8 cellular contexts compared by ENCODE assay signal in genomic region chr11:3455666-3456065, GRCh38.
DNase-seq lines count a peak whose midpoint lies in the region; ATAC-seq and TF ChIP-seq lines count a peak whose summit lies in the region.
"Not testable (repeated sequence)": the region's sequence is repeated elsewhere in the genome, so short reads cannot be mapped to it uniquely, and the experiment has no call there.

No MANE protein-coding gene starts in this region.

- not testable (repeated sequence) for TF ChIP-seq CTCF in CD4-positive, alpha-beta T cell (IDR thresholded peaks at IDR 0.05)

- H3K27ac Mint-ChIP-seq in CD4-positive, alpha-beta T cell; T-helper 2 cell treated with Interferon-gamma antibody and Interleukin-4, amounts not matched to agents 5 μg/mL and 100 μg/mL, for 36 hours; activated CD8-positive, alpha-beta memory T cell treated with anti-CD3 and anti-CD28 coated beads, Interleukin-2, amount 10 ng/mL, durations not matched to agents 7 days and 5 days; activated naive CD8-positive, alpha-beta T cell treated with anti-CD3 and anti-CD28 coated beads for 36 hours; central memory CD8-positive, alpha-beta T cell (ENCODE audit: low read depth): not testable (repeated sequence)
- peak overlapping the region in 1 of 6 donors; percentile 64 for H3K27ac Mint-ChIP-seq in naive B cell
- peak overlapping the region in 1 of 2 donors; percentile 60 for H3K27ac Mint-ChIP-seq in stimulated activated naive CD8-positive, alpha-beta T cell treated with anti-CD3 and anti-CD28 coated beads, Interleukin-15, amount 100 ng/mL, for 72 hours

- POLR2A ChIA-PET in CD4-positive, alpha-beta T cell (lab: Charles Lee) = not testable (repeated sequence)

- H3K4me3 Mint-ChIP-seq in CD4-positive, alpha-beta T cell = peak overlapping the region; percentile 64
- H3K4me3 Mint-ChIP-seq in T-helper 2 cell treated with Interferon-gamma antibody and Interleukin-4, amounts not matched to agents 5 μg/mL and 100 μg/mL, for 36 hours = peak overlapping the region; percentile 44
- peak overlapping the region; percentile 24 for H3K4me3 Mint-ChIP-seq in activated CD8-positive, alpha-beta memory T cell treated with anti-CD3 and anti-CD28 coated beads, Interleukin-2, amount 10 ng/mL, durations not matched to agents 7 days and 5 days
- peak overlapping the region; percentile 47 for H3K4me3 Mint-ChIP-seq in activated naive CD8-positive, alpha-beta T cell treated with anti-CD3 and anti-CD28 coated beads for 36 hours
- peak overlapping the region; percentile 59 for H3K4me3 Mint-ChIP-seq in central memory CD8-positive, alpha-beta T cell
- peak overlapping the region in 5 of 8 donors; percentile 11 to 75 (median 47) for H3K4me3 Mint-ChIP-seq in naive B cell
- H3K4me3 Mint-ChIP-seq in stimulated activated naive CD8-positive, alpha-beta T cell treated with anti-CD3 and anti-CD28 coated beads, Interleukin-15, amount 100 ng/mL, for 72 hours = peak overlapping the region; percentile 56 to 74

- H3K27me3 ChIP-seq in CD4-positive, alpha-beta T cell (ENCODE audit: control insufficient read depth, insufficient read depth, low read length) = not testable (repeated sequence)

- not testable (repeated sequence) for H3K9me3 Mint-ChIP-seq in CD4-positive, alpha-beta T cell; T-helper 2 cell treated with Interferon-gamma antibody and Interleukin-4, amounts not matched to agents 5 μg/mL and 100 μg/mL, for 36 hours; activated CD8-positive, alpha-beta memory T cell treated with anti-CD3 and anti-CD28 coated beads, Interleukin-2, amount 10 ng/mL, durations not matched to agents 7 days and 5 days (ENCODE audit: low read depth); activated naive CD8-positive, alpha-beta T cell treated with anti-CD3 and anti-CD28 coated beads for 36 hours; central memory CD8-positive, alpha-beta T cell; naive B cell; stimulated activated naive CD8-positive, alpha-beta T cell treated with anti-CD3 and anti-CD28 coated beads, Interleukin-15, amount 100 ng/mL, for 72 hours

- H3K27me3 Mint-ChIP-seq in CD4-positive, alpha-beta T cell = peaks cover 31% of the 10 kb centered on the region
- H3K27me3 Mint-ChIP-seq in T-helper 2 cell treated with Interferon-gamma antibody and Interleukin-4, amounts not matched to agents 5 μg/mL and 100 μg/mL, for 36 hours (ENCODE audit: low read depth) = peaks cover 33% of the 10 kb centered on the region
- H3K27me3 Mint-ChIP-seq in activated CD8-positive, alpha-beta memory T cell treated with anti-CD3 and anti-CD28 coated beads, Interleukin-2, amount 10 ng/mL, durations not matched to agents 7 days and 5 days = peaks cover 25% of the 10 kb centered on the region
- H3K27me3 Mint-ChIP-seq in activated naive CD8-positive, alpha-beta T cell treated with anti-CD3 and anti-CD28 coated beads for 36 hours = peaks cover 30% of the 10 kb centered on the region
- H3K27me3 Mint-ChIP-seq in central memory CD8-positive, alpha-beta T cell = peaks cover 38% of the 10 kb centered on the region
- peaks cover 32 to 35% (median 35%) of the 10 kb centered on the region in 3 donors for H3K27me3 Mint-ChIP-seq in naive B cell
- H3K27me3 Mint-ChIP-seq in stimulated activated naive CD8-positive, alpha-beta T cell treated with anti-CD3 and anti-CD28 coated beads, Interleukin-15, amount 100 ng/mL, for 72 hours = peaks cover 29% of the 10 kb centered on the region

- not testable (repeated sequence) for DNase-seq in CD4-positive, alpha-beta T cell; T-helper 2 cell treated with Interferon-gamma antibody and Interleukin-4, amounts not matched to agents 5 μg/mL and 100 μg/mL, for 36 hours (ENCODE audit: low spot score); activated CD8-positive, alpha-beta memory T cell treated with anti-CD3 and anti-CD28 coated beads, Interleukin-2, amount 10 ng/mL, durations not matched to agents 7 days and 5 days; activated naive CD8-positive, alpha-beta T cell treated with anti-CD3 and anti-CD28 coated beads for 36 hours; central memory CD8-positive, alpha-beta T cell (ENCODE audit: low spot score in 2 of 2); naive B cell; stimulated activated naive CD8-positive, alpha-beta T cell treated with anti-CD3 and anti-CD28 coated beads, Interleukin-15, amount 100 ng/mL, for 72 hours
- peak; percentile 36 for DNase-seq in M059J (ENCODE audit: low read depth)

- ATAC-seq in CD4-positive, alpha-beta T cell (ENCODE audit: poor library complexity); activated CD8-positive, alpha-beta memory T cell treated with anti-CD3 and anti-CD28 coated beads, Interleukin-2, amount 10 ng/mL, durations not matched to agents 7 days and 5 days; central memory CD8-positive, alpha-beta T cell (replicated peaks; ENCODE audit: extremely low read depth, poor library complexity, severe bottlenecking); naive B cell (ENCODE audit: low read depth in 2 of 2); stimulated activated naive CD8-positive, alpha-beta T cell treated with anti-CD3 and anti-CD28 coated beads, Interleukin-15, amount 100 ng/mL, for 72 hours: not testable (repeated sequence)

- H3K36me3 Mint-ChIP-seq in CD4-positive, alpha-beta T cell (ENCODE audit: low read depth); T-helper 2 cell treated with Interferon-gamma antibody and Interleukin-4, amounts not matched to agents 5 μg/mL and 100 μg/mL, for 36 hours (ENCODE audit: low read depth); activated CD8-positive, alpha-beta memory T cell treated with anti-CD3 and anti-CD28 coated beads, Interleukin-2, amount 10 ng/mL, durations not matched to agents 7 days and 5 days; activated naive CD8-positive, alpha-beta T cell treated with anti-CD3 and anti-CD28 coated beads for 36 hours; central memory CD8-positive, alpha-beta T cell (ENCODE audit: insufficient read depth); naive B cell: not testable (repeated sequence)

- H3K27ac ChIP-seq in CD4-positive, alpha-beta T cell (ENCODE audit: low read depth, low read length) = not testable (repeated sequence)

- H3K4me1 Mint-ChIP-seq in CD4-positive, alpha-beta T cell (ENCODE audit: low read depth) = peaks cover 15% of the 10 kb centered on the region
- H3K4me1 Mint-ChIP-seq in T-helper 2 cell treated with Interferon-gamma antibody and Interleukin-4, amounts not matched to agents 5 μg/mL and 100 μg/mL, for 36 hours (ENCODE audit: low read depth) = peaks cover 11% of the 10 kb centered on the region
- peaks cover 14% of the 10 kb centered on the region for H3K4me1 Mint-ChIP-seq in activated CD8-positive, alpha-beta memory T cell treated with anti-CD3 and anti-CD28 coated beads, Interleukin-2, amount 10 ng/mL, durations not matched to agents 7 days and 5 days
- H3K4me1 Mint-ChIP-seq in activated naive CD8-positive, alpha-beta T cell treated with anti-CD3 and anti-CD28 coated beads for 36 hours = not testable (repeated sequence)
- H3K4me1 Mint-ChIP-seq in central memory CD8-positive, alpha-beta T cell = peaks cover 13% of the 10 kb centered on the region
- peaks cover 7 to 12% (median 12%) of the 10 kb centered on the region in 3 donors for H3K4me1 Mint-ChIP-seq in naive B cell
- peaks cover 15% of the 10 kb centered on the region for H3K4me1 Mint-ChIP-seq in stimulated activated naive CD8-positive, alpha-beta T cell treated with anti-CD3 and anti-CD28 coated beads, Interleukin-15, amount 100 ng/mL, for 72 hours

- not testable (repeated sequence) for H3K9me3 ChIP-seq in CD4-positive, alpha-beta T cell (ENCODE audit: control insufficient read depth, low read length)

- intact Hi-C loops in CD4-positive, alpha-beta T cell (cut with DNase I, micrococcal nuclease) = loop anchor here (2.0 to 10.0 kb wide), 2 partner anchors 125 to 149 kb away; no protein-coding TSS in a partner anchor

- CTCF ChIA-PET in CD4-positive, alpha-beta T cell (lab: Charles Lee); activated CD8-positive, alpha-beta memory T cell treated with anti-CD3 and anti-CD28 coated beads, Interleukin-2, amount 10 ng/mL, durations not matched to agents 7 days and 5 days (lab: Charles Lee): not testable (repeated sequence)
